In genomic region chr21:31480228-31480627, GRCh38 we compare ENCODE assay signal across 21 cellular contexts.
DNase-seq lines count a peak whose midpoint lies in the region; ATAC-seq and TF ChIP-seq lines count a peak whose summit lies in the region.
"Had no signal": no experiment of that assay in that cellular context is flagged by ENCODE, and none has a peak within 500 bp of the region (broad histone marks: within the 10 kb centered on the region; RNA-seq: fewer than 3 reads in every experiment).

No MANE protein-coding gene starts in this region.

- H3K36me3 ChIP-seq in uterus = no peaks in the 10 kb centered on the region
- H3K36me3 ChIP-seq: BE2C, HAP-1 had no signal

- TF ChIP-seq POLR2A in uterus (IDR thresholded peaks at IDR 0.05) = no peak

- no peaks in the 10 kb centered on the region for H3K4me1 ChIP-seq in uterus
- H3K4me1 ChIP-seq: A549, BE2C, HAP-1 had no signal

- no peaks in the 10 kb centered on the region for H3K27me3 ChIP-seq in uterus
- H3K27me3 ChIP-seq: BE2C; BLaER1 treated with 17β-estradiol and CSF1 and Interleukin-3, amounts not matched to agents 10 nM and 100 nM had no signal

- H3K4me3 ChIP-seq in uterus = no peak overlapping the region
- H3K4me3 ChIP-seq: A549; BLaER1 treated with 17β-estradiol and CSF1 and Interleukin-3, amounts not matched to agents 10 nM and 100 nM; HAP-1 had no signal

- no peak overlapping the region for H3K27ac ChIP-seq in uterus
- H3K27ac ChIP-seq: A549; BLaER1 treated with 17β-estradiol and CSF1 and Interleukin-3, amounts not matched to agents 10 nM and 100 nM had no signal

- ATAC-seq in HG03378 (IDR thresholded peaks at IDR 0.05; ENCODE audit: unreplicated experiment) = no peak
- ATAC-seq: A549 had no signal

- H3K9me3 ChIP-seq in uterus = peaks cover 0 to 6% of the 10 kb centered on the region in 2 donors
- H3K9me3 ChIP-seq: A549, BE2C, HAP-1 had no signal

- intact Hi-C loops in posterior vena cava (cut with DNase I) = no loop called here
- intact Hi-C loops in uterus (cut with DNase I; ENCODE audit: low total_unique reads) = no loop called here

- no peak for TF ChIP-seq CTCF in uterus (IDR thresholded peaks at IDR 0.05)

- DNase-seq in NCI-H2227 (lab: John Stamatoyannopoulos, UW; ENCODE audit: unreplicated experiment) = peak; percentile 51
- no peak for DNase-seq in NCI-H2227 treated with DMSO at 0.1 percent for 48 hours (lab: John Stamatoyannopoulos, UW)
- DNase-seq in NCI-H69 (lab: John Stamatoyannopoulos, UW) = peak; percentile 37
- DNase-seq in posterior vena cava (ENCODE audit: low spot score) = peak; percentile 8
- DNase-seq in uterus = no peak
- DNase-seq: 8988T; ACHN; AML-193; BE2C; CD4-positive, alpha-beta T cell; CD8-positive, alpha-beta memory T cell; DMS 273 treated with DMSO at 0.1 percent for 48 hours; DMS79; EL; GF-D8; GOT3; HFFc6 had no signal

Comparison
In these comparisons a context has a peak if more than half of its experiments do, and no peak if none do; other contexts are left out.
1. DNase-seq: peak in NCI-H2227 (single experiment), NCI-H69 (single experiment) and posterior vena cava (single experiment); none in NCI-H2227 treated with DMSO at 0.1 percent for 48 hours (single experiment) and uterus (0 of 2).